ENCODE assay signal across 1 cellular context in genomic region chr2:20051518-20052228, GRCh38.
TF ChIP-seq lines count a peak whose summit lies in the region.

LAPTM4A (minus strand) TSS chr2:20051628; CDS start chr2:20051520, 108 bp downstream.

TF ChIP-seq in HepG2, 621 proteins besides CTCF, POLR2A, EP300 and RAD21 (continued from another document and continues in another):
- no peak for TF ChIP-seq ZBTB37 (CRISPR knock-in tag; IDR thresholded peaks at IDR 0.05)
- no peak; the same call in 1 of the 2 replicates for TF ChIP-seq ZNF616 (CRISPR knock-in tag; IDR thresholded peaks at IDR 0.05; ENCODE audit: low read depth)
- TF ChIP-seq HNRNPUL1 (IDR thresholded peaks at IDR 0.05; ENCODE audit: low read depth, low read length): no peak
- TF ChIP-seq ZBTB38 (CRISPR knock-in tag; IDR thresholded peaks at IDR 0.05): peak; percentile 84
- TF ChIP-seq MYC (CRISPR knock-in tag; IDR thresholded peaks at IDR 0.05; ENCODE audit: borderline replicate concordance): peak; percentile 88; the same call in 1 of the 2 replicates
- peak; percentile 7 to 55; a peak in 1 of 4 replicates for TF ChIP-seq NR2F1 (CRISPR knock-in tag; IDR thresholded peaks at IDR 0.05)
- TF ChIP-seq SRF (IDR thresholded peaks at IDR 0.05; ENCODE audit: low read depth, low read length): no peak
- peak; percentile 56; the same call in 1 of the 2 replicates for TF ChIP-seq JUND (CRISPR knock-in tag; IDR thresholded peaks at IDR 0.05)
- no peak for TF ChIP-seq PRDM4 (CRISPR knock-in tag; IDR thresholded peaks at IDR 0.05; ENCODE audit: borderline replicate concordance)
- TF ChIP-seq ZNF317 (CRISPR knock-in tag; IDR thresholded peaks at IDR 0.05): peak; percentile 64; the same call in 1 of the 2 replicates
- TF ChIP-seq SAP130 (CRISPR knock-in tag; IDR thresholded peaks at IDR 0.05; ENCODE audit: low read depth): peak; percentile 98
- TF ChIP-seq ZEB1 (IDR thresholded peaks at IDR 0.05; ENCODE audit: insufficient replicate concordance, low read depth): peak; percentile 72
- TF ChIP-seq SP2 (CRISPR knock-in tag; IDR thresholded peaks at IDR 0.05): peak; percentile 98
- TF ChIP-seq USF2 (IDR thresholded peaks at IDR 0.05; ENCODE audit: low read depth, low read length): no peak
- TF ChIP-seq USF2 (CRISPR knock-in tag; IDR thresholded peaks at IDR 0.05; ENCODE audit: borderline replicate concordance): peak; percentile 59; the same call in 1 of the 2 replicates
- TF ChIP-seq TGIF2 (CRISPR knock-in tag; IDR thresholded peaks at IDR 0.05): peak; percentile 82
- TF ChIP-seq ZNF580 (CRISPR knock-in tag; IDR thresholded peaks at IDR 0.05; ENCODE audit: borderline replicate concordance, low read depth): no peak
- peak; percentile 99 for TF ChIP-seq NCOR1 (IDR thresholded peaks at IDR 0.05; ENCODE audit: borderline replicate concordance, low read length)
- TF ChIP-seq ZNF362 (CRISPR knock-in tag; IDR thresholded peaks at IDR 0.05; ENCODE audit: borderline replicate concordance): peak; percentile 40; the same call in 1 of the 2 replicates
- TF ChIP-seq ZNF577 (CRISPR knock-in tag; IDR thresholded peaks at IDR 0.05; ENCODE audit: borderline replicate concordance, low read depth): no peak
- TF ChIP-seq FOXK2 (IDR thresholded peaks at IDR 0.05): no peak
- no peak for TF ChIP-seq ZNF850 (CRISPR knock-in tag; conservative IDR thresholded peaks at IDR 0.05)
- no peak for TF ChIP-seq TRIM22 (IDR thresholded peaks at IDR 0.05)
- TF ChIP-seq GABPB1 (CRISPR knock-in tag; IDR thresholded peaks at IDR 0.05): peak; percentile 80
- TF ChIP-seq BCL3 (CRISPR knock-in tag; IDR thresholded peaks at IDR 0.05): peak; percentile 88
- TF ChIP-seq ZBTB34 (CRISPR knock-in tag; IDR thresholded peaks at IDR 0.05): peak; percentile 63; the same call in 1 of the 2 replicates
- TF ChIP-seq ZNF318 (CRISPR knock-in tag; IDR thresholded peaks at IDR 0.05): peak; percentile 83; the same call in 1 of the 2 replicates
- TF ChIP-seq ZSCAN31 (CRISPR knock-in tag; IDR thresholded peaks at IDR 0.05; ENCODE audit: low read depth): peak; percentile 98
- TF ChIP-seq ZNF558 (CRISPR knock-in tag; IDR thresholded peaks at IDR 0.05; ENCODE audit: borderline replicate concordance): no peak; the same call in 1 of the 2 replicates
- 0 out of 2 replicates have a peak, but pooled peaks have one; percentile 55 for TF ChIP-seq ZSCAN12 (CRISPR knock-in tag; IDR thresholded peaks at IDR 0.05)
